ENCODE assay signal across 18 cellular contexts in the genomic region with DNA sequence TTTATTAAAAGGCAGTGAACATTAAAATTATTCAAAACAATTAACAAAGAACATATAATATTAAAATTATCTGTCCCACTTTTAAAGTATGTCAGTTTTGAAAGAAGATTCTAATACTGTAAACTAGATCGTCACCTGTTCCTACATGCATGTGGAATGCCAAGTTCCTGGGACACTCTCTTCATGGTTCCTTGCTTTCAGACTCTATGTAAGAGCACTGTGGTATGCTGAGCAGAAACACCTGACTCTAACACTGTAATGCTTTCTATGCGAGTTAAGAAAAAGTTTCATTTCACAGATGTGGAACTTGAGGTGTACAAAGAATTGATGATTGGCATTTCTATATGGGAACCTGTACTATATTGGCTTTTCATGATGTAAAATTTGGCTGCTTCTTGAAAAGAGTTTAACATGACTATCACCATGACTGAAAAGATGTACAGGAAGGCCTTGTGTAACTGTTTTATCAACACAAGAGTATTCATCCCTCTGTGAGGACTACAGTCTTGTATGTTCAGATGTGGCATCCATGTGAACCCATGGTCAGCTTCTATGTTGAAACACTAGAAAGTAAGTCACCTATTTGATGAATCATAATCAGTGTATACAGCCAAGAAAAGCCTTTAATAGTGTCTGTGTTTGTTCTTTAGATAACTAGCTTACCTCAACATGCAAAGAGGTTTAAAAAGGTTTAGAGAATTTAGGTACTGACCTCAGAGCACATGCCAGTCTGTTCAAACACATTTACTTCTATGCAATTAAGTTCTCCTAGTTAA.
DNase-seq lines count a peak whose midpoint lies in the region; ATAC-seq, FAIRE-seq and TF ChIP-seq lines count a peak whose summit lies in the region.
"Had no signal": no experiment of that assay in that cellular context is flagged by ENCODE, and none has a peak within 500 bp of the region (broad histone marks: within the 10 kb centered on the region; RNA-seq: fewer than 3 reads in every experiment).

No MANE protein-coding gene starts in this region.

- peaks cover 34% of the 10 kb centered on the region for H3K4me1 ChIP-seq in PC-3 (ENCODE audit: insufficient read depth, low read length)
- peaks cover 0 to 52% (median 17%) of the 10 kb centered on the region in 4 donors for H3K4me1 ChIP-seq in tibial nerve
- peaks cover 17% of the 10 kb centered on the region for H3K4me1 ChIP-seq in suprapubic skin
- H3K4me1 ChIP-seq: uterus had no signal

- DNase-seq in D721Med (ENCODE audit: insufficient read length, low spot score) (no peak), PC-3 (peak; percentile 54), nephron progenitor cell (no peak), tibial nerve (ENCODE audit: low spot score in 2 of 2) (no peak), NCI-H446 (lab: John Stamatoyannopoulos, UW) (no peak), suprapubic skin (ENCODE audit: low spot score in 2 of 2) (no peak)
- DNase-seq: activated CD4-positive, alpha-beta T cell treated with anti-CD3 and anti-CD28 coated beads, Interleukin-2, amount 50 U/mL, for 1 hour; Caco-2; endodermal cell; mucosa of descending colon; NCI-H1105; spleen; stimulated activated naive CD4-positive, alpha-beta T cell; uterus had no signal

- CTCF ChIA-PET in PC-3 (lab: Charles Lee) = interaction anchor here (0.6 to 1.0 kb wide), 2 partner anchors 33 to 139 kb away, joined by 4 read pairs; no protein-coding TSS in a partner anchor

- H3K27ac ChIP-seq in PC-3 (ENCODE audit: low read length) (no peak overlapping the region), tibial nerve (no peak overlapping the region), suprapubic skin (no peak overlapping the region)
- H3K27ac ChIP-seq: spleen, uterus had no signal

- H3K79me2 ChIP-seq in PC-3 (ENCODE audit: low read length) = no peaks in the 10 kb centered on the region

- ATAC-seq in PC-3 (peak; percentile 18; the same call in 1 of the 2 replicates), esophagus mucosa (peak; percentile 55), HG02759 (IDR thresholded peaks at IDR 0.05; ENCODE audit: unreplicated experiment) (no peak)
- ATAC-seq: K562, mucosa of descending colon had no signal

- no peaks in the 10 kb centered on the region for H3K27me3 ChIP-seq in PC-3 (ENCODE audit: low read length)
- H3K27me3 ChIP-seq in tibial nerve = no peaks in the 10 kb centered on the region
- no peaks in the 10 kb centered on the region for H3K27me3 ChIP-seq in suprapubic skin
- H3K27me3 ChIP-seq: spleen, uterus had no signal

- WGBS in tibial nerve, 2 donors = 67% methylated on average over 2 of the region's 2 CpGs
- WGBS in suprapubic skin = 75% methylated on average over 2 of the region's 2 CpGs

- H3K9ac ChIP-seq in PC-3 (ENCODE audit: low read length) = no peak overlapping the region

- no peak for TF ChIP-seq EP300 in tibial nerve (IDR thresholded peaks at IDR 0.05)
- no peak for TF ChIP-seq EP300 in suprapubic skin (IDR thresholded peaks at IDR 0.05)

- intact Hi-C loops in PC-3 (cut with micrococcal nuclease) = loop anchor here (5.0 to 10.0 kb wide), 2 partner anchors 33 to 215 kb away; no protein-coding TSS in a partner anchor

- no peaks in the 10 kb centered on the region for H3K36me3 Mint-ChIP-seq in nephron progenitor cell (ENCODE audit: low read depth)

- H3K9me2 ChIP-seq in PC-3 (replicated peaks; ENCODE audit: low read length) = no peaks in the 10 kb centered on the region

- no peaks in the 10 kb centered on the region for H3K27me3 Mint-ChIP-seq in nephron progenitor cell (ENCODE audit: low read depth, poor library complexity)

- H3K9me3 Mint-ChIP-seq in nephron progenitor cell = no peaks in the 10 kb centered on the region
- H3K9me3 Mint-ChIP-seq: endodermal cell had no signal

- H3K9me3 ChIP-seq in PC-3 (ENCODE audit: low read length) = no peaks in the 10 kb centered on the region
- H3K9me3 ChIP-seq in tibial nerve = no peaks in the 10 kb centered on the region
- no peaks in the 10 kb centered on the region for H3K9me3 ChIP-seq in suprapubic skin
- H3K9me3 ChIP-seq: Caco-2, mucosa of descending colon, spleen, uterus had no signal

- TF ChIP-seq CTCF in D721Med (IDR thresholded peaks at IDR 0.05; ENCODE audit: insufficient read depth, missing control alignments) (no peak), PC-3 (conservative IDR thresholded peaks at IDR 0.05; ENCODE audit: low read depth, low read length) (no peak), nephron progenitor cell (IDR thresholded peaks at IDR 0.05) (no peak), tibial nerve (IDR thresholded peaks at IDR 0.05) (no peak), suprapubic skin (IDR thresholded peaks at IDR 0.05) (no peak)

- POLR2A ChIA-PET in PC-3 (lab: Charles Lee; ENCODE audit: unreplicated experiment) = interaction anchor here (0.6 kb wide), 1 partner anchor 133 kb away, joined by 3 read pairs; no protein-coding TSS in a partner anchor

- no peak overlapping the region for H3K4me2 ChIP-seq in PC-3 (ENCODE audit: low read length)

- H3K4me3 ChIP-seq in PC-3 (ENCODE audit: low read length) (no peak overlapping the region), tibial nerve (no peak overlapping the region), suprapubic skin (no peak overlapping the region)
- H3K4me3 ChIP-seq: K562, mucosa of descending colon, spleen, uterus had no signal

- H3K4me1 Mint-ChIP-seq in nephron progenitor cell = peaks cover 95% of the 10 kb centered on the region

- H3K4me3 Mint-ChIP-seq in nephron progenitor cell = peak overlapping the region; percentile 73
- H3K4me3 Mint-ChIP-seq: endodermal cell had no signal

- H3K36me3 ChIP-seq in PC-3 (ENCODE audit: low read depth, low read length) = no peaks in the 10 kb centered on the region
- no peaks in the 10 kb centered on the region for H3K36me3 ChIP-seq in tibial nerve
- H3K36me3 ChIP-seq in suprapubic skin = no peaks in the 10 kb centered on the region
- H3K36me3 ChIP-seq: spleen, uterus had no signal

- H2AFZ ChIP-seq in PC-3 (ENCODE audit: low read length) = no peak overlapping the region

- peak; percentile 25 for FAIRE-seq in D721Med (lab: Jason Lieb, UNC)
- FAIRE-seq: K562, keratinocyte had no signal

- H4K20me1 ChIP-seq in PC-3 (ENCODE audit: low read length) = no peaks in the 10 kb centered on the region

- no TSS peak for BruUV-seq in PC-3 (replicated peaks; lab: Mats Ljungman, UMichigan)

- H3F3A ChIP-seq in PC-3 (ENCODE audit: low read length, unreplicated experiment) = no peaks in the 10 kb centered on the region

- peak overlapping the region; percentile 85 for H3K27ac Mint-ChIP-seq in nephron progenitor cell
- H3K27ac Mint-ChIP-seq: endodermal cell had no signal

- TF ChIP-seq POLR2A in tibial nerve (IDR thresholded peaks at IDR 0.05) (no peak), suprapubic skin (IDR thresholded peaks at IDR 0.05) (no peak)
